Comparison of ENCODE assay signal across 7 cellular contexts in genomic region chr19:50922316-50922853, GRCh38. TPM values are rescaled to one million over a fixed set of nuclear protein-coding genes. Genes with fewer than 3 reads are reported as not detected.
DNase-seq lines count a peak whose midpoint lies in the region; ATAC-seq and TF ChIP-seq lines count a peak whose summit lies in the region.

No MANE protein-coding gene starts in this region.

- ATAC-seq in GM18505 (IDR thresholded peaks at IDR 0.05; ENCODE audit: unreplicated experiment) (peak; percentile 62), mucosa of descending colon (peak; percentile 100)

- H3K9me3 ChIP-seq in NT2/D1 (ENCODE audit: insufficient read depth, low read length), result no peaks in the 10 kb centered on the region
- no peaks in the 10 kb centered on the region for H3K9me3 ChIP-seq in mucosa of descending colon

- H3K4me1 ChIP-seq in NT2/D1 (ENCODE audit: insufficient read depth, insufficient read length) (no peaks in the 10 kb centered on the region), mucosa of descending colon (ENCODE audit: low read depth) (no peaks in the 10 kb centered on the region)

- H3K36me3 ChIP-seq in NT2/D1 (ENCODE audit: insufficient read depth, insufficient read length, low read length) (no peaks in the 10 kb centered on the region), mucosa of descending colon (ENCODE audit: low read depth) (no peaks in the 10 kb centered on the region)

- H3K27me3 ChIP-seq in NT2/D1 (ENCODE audit: insufficient read depth, insufficient read length), result peaks cover 20% of the 10 kb centered on the region

- DNase-seq in HuH-7.5 (ENCODE audit: low spot score) (peak; percentile 77), NT2/D1 (ENCODE audit: low read depth, low spot score) (peak; percentile 72), epithelial cell of esophagus (ENCODE audit: low read depth) (peak; percentile 83), mucosa of descending colon (peak; percentile 66 to 79 (median 77))
- peak; percentile 41 for DNase-seq in activated CD8-positive, alpha-beta memory T cell treated with anti-CD3 and anti-CD28 coated beads, Interleukin-2, amount 50 U/mL, for 1 hour (ENCODE audit: extremely low read depth)
- DNase-seq in stimulated activated CD8-positive, alpha-beta memory T cell treated with anti-CD3 and anti-CD28 coated beads, Interleukin-4, amount 100 ng/mL, for 4 hours (ENCODE audit: low read depth in 2 of 2, low spot score in 1 of 2), result peak; percentile 39 to 51

- intact Hi-C loops in mucosa of descending colon (cut with DNase I, micrococcal nuclease), result no loop called here

- H3K4me3 ChIP-seq in NT2/D1 (ENCODE audit: insufficient read length, low read depth) (no peak overlapping the region), epithelial cell of esophagus (ENCODE audit: low read length) (no peak overlapping the region), mucosa of descending colon (no peak overlapping the region)

- H3K9ac ChIP-seq in NT2/D1 (ENCODE audit: insufficient read length, low read depth), result no peak overlapping the region

- no peak for TF ChIP-seq POLR2A in GM18505 (IDR thresholded peaks at IDR 0.05; ENCODE audit: borderline replicate concordance, extremely low read depth, insufficient read depth, insufficient read length)

- peak; percentile 86 for TF ChIP-seq CTCF in epithelial cell of esophagus (IDR thresholded peaks at IDR 0.05; ENCODE audit: insufficient read depth, low read depth, low read length, missing control alignments)
- peak; percentile 79 for TF ChIP-seq CTCF in mucosa of descending colon (IDR thresholded peaks at IDR 0.05)

RNA-seq across cellular contexts. Expression of gene KLK4, which starts 11.2 kb away (rescaled TPM):
- 1 to 10 TPM; 1.1 to 3.4 (median 1.4) TPM for total RNA-seq in mucosa of descending colon

RNA-seq across cellular contexts. Expression of gene KLK5, which starts 30.5 kb away (rescaled TPM):
- total RNA-seq in mucosa of descending colon, result not detected

RNA-seq across cellular contexts. Expression of gene KLK6, which starts 47.0 kb away (rescaled TPM):
- not detected for total RNA-seq in mucosa of descending colon

RNA-seq across cellular contexts. Expression of gene KLK2, which starts 49.1 kb away (rescaled TPM):
- under 1 TPM in 1 of 3 donors, not detected in 2; 0.43 TPM for total RNA-seq in mucosa of descending colon
